23 cellular contexts compared by ENCODE assay signal in the genomic region with DNA sequence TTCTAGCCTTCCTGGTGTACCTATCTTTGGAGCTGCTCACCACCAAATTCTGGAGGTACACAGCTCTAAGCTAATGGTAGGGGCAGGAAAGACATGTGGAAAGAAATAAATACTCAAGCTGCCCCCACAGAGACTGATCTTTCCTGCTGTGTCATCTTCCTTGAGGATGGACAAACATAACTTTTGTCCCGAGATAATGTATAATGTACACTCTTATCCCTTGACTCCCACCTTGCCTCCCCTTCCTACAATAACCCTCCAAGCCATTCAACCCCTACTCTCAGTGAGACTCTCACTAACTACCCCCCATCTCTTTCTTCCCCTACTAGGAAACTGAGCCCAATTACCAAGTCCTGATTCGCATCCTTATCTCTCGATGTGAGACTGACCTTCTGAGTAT. TPM values are rescaled to one million over a fixed set of nuclear protein-coding genes. Genes with fewer than 3 reads are reported as not detected.
DNase-seq lines count a peak whose midpoint lies in the region; TF ChIP-seq lines count a peak whose summit lies in the region.
"Had no signal": no experiment of that assay in that cellular context is flagged by ENCODE, and none has a peak within 500 bp of the region (broad histone marks: within the 10 kb centered on the region; RNA-seq: fewer than 3 reads in every experiment).

No MANE protein-coding gene starts in this region.

- H3K4me1 Mint-ChIP-seq in activated naive CD4-positive, alpha-beta T cell treated with anti-CD3 and anti-CD28 coated beads for 36 hours (ENCODE audit: low read depth): peaks cover 12% of the 10 kb centered on the region
- H3K4me1 Mint-ChIP-seq in endodermal cell: peaks cover 6% of the 10 kb centered on the region

- H3K27ac ChIP-seq in BLaER1: no peak overlapping the region
- no peak overlapping the region for H3K27ac ChIP-seq in endodermal cell (ENCODE audit: low read depth, low read length)
- peak overlapping the region; percentile 13 to 85 (median 53) for H3K27ac ChIP-seq in tibial nerve
- H3K27ac ChIP-seq: SJCRH30 had no signal

- H3K27me3 Mint-ChIP-seq in activated naive CD4-positive, alpha-beta T cell treated with anti-CD3 and anti-CD28 coated beads for 36 hours (ENCODE audit: low read depth): no peaks in the 10 kb centered on the region
- H3K27me3 Mint-ChIP-seq in endodermal cell (ENCODE audit: insufficient read depth): no peaks in the 10 kb centered on the region

- H3K27me3 ChIP-seq in BLaER1 (no peaks in the 10 kb centered on the region), endodermal cell (ENCODE audit: control insufficient read depth, insufficient read depth, low read length, poor library complexity, severe bottlenecking) (no peaks in the 10 kb centered on the region), tibial nerve (no peaks in the 10 kb centered on the region)
- H3K27me3 ChIP-seq: BE2C, SJCRH30 had no signal

- H3K9ac ChIP-seq in BLaER1: 0 out of 2 replicates have a peak overlapping the region, but pooled peaks have one; percentile 4
- H3K9ac ChIP-seq in endodermal cell (ENCODE audit: extremely low read depth, low read length, poor library complexity, severe bottlenecking): no peak overlapping the region

- H4K20me1 ChIP-seq in BLaER1: no peaks in the 10 kb centered on the region

- H3K36me3 ChIP-seq in BLaER1: peaks cover 35% of the 10 kb centered on the region
- no peaks in the 10 kb centered on the region for H3K36me3 ChIP-seq in endodermal cell (ENCODE audit: control insufficient read depth, insufficient read depth, low read length)
- H3K36me3 ChIP-seq in tibial nerve: peaks cover 0 to 30% (median 8%) of the 10 kb centered on the region in 3 donors
- H3K36me3 ChIP-seq: BE2C, SJCRH30 had no signal

- no peak overlapping the region for H3K4me2 ChIP-seq in BLaER1

- H3K4me1 ChIP-seq in BLaER1 (peaks cover 4% of the 10 kb centered on the region), endodermal cell (ENCODE audit: control insufficient read depth, insufficient read depth, low read length) (peaks cover 2% of the 10 kb centered on the region), tibial nerve (peaks cover 0 to 47% (median 9%) of the 10 kb centered on the region in 4 donors)
- H3K4me1 ChIP-seq: BE2C had no signal

- DNase-seq in activated naive CD4-positive, alpha-beta T cell treated with anti-CD3 and anti-CD28 coated beads for 36 hours: no peak
- no peak for DNase-seq in activated naive CD4-positive, alpha-beta T cell treated with Interleukin-2 at 50 U/mL for 16 hours
- no peak for DNase-seq in endodermal cell
- no peak for DNase-seq in tibial nerve (ENCODE audit: low spot score in 2 of 2)
- DNase-seq in COR-L47 (lab: John Stamatoyannopoulos, UW): no peak
- no peak for DNase-seq in HUDEP-2 (lab: John Stamatoyannopoulos, UW; ENCODE audit: unreplicated experiment in 76 of 76)
- DNase-seq: 8988T; ACHN; BE2C; DMS153; DND-41; H7; KBM-7; MV-4-11; NCI-H2029; NCI-H446; NCI-H524 treated with DMSO at 0.1 percent for 48 hours; NCI-H774; NK-92 treated with Interleukin-12 subunit alpha and Interleukin-12 subunit beta, amount 100 ng/mL, for 24 hours; PC-3; SJCRH30 had no signal

- no peak for TF ChIP-seq POLR2A in tibial nerve (IDR thresholded peaks at IDR 0.05)

- CTCF ChIA-PET in activated naive CD4-positive, alpha-beta T cell treated with anti-CD3 and anti-CD28 coated beads for 36 hours (lab: Charles Lee): interaction anchor here (0.5 to 10.8 kb wide), 8 partner anchors 11 to 503 kb away, joined by 3 to 171 read pairs (median 3); a partner anchor contains a TSS

- intact Hi-C loops in activated naive CD4-positive, alpha-beta T cell treated with anti-CD3 and anti-CD28 coated beads for 36 hours (cut with micrococcal nuclease): no loop called here

- H3K4me3 ChIP-seq in BLaER1 (no peak overlapping the region), endodermal cell (ENCODE audit: low read length) (no peak overlapping the region), tibial nerve (no peak overlapping the region)
- H3K4me3 ChIP-seq: SJCRH30 had no signal

- H3K4me3 Mint-ChIP-seq in activated naive CD4-positive, alpha-beta T cell treated with anti-CD3 and anti-CD28 coated beads for 36 hours: no peak overlapping the region
- no peak overlapping the region for H3K4me3 Mint-ChIP-seq in endodermal cell

- 95 to 97% methylated on average over 3 of the region's 3 CpGs for WGBS in endodermal cell (ENCODE audit: insufficient coverage in 1 of 2, insufficient read length in 1 of 2), 2 experiments
- WGBS in tibial nerve, 2 donors: 84 to 85% methylated on average over 3 of the region's 3 CpGs

- peak overlapping the region; percentile 33 for H3K27ac Mint-ChIP-seq in activated naive CD4-positive, alpha-beta T cell treated with anti-CD3 and anti-CD28 coated beads for 36 hours
- H3K27ac Mint-ChIP-seq in endodermal cell: peak overlapping the region; percentile 38

- TF ChIP-seq CTCF in endodermal cell (conservative IDR thresholded peaks at IDR 0.05) (no peak), tibial nerve (IDR thresholded peaks at IDR 0.05) (no peak)

- no peaks in the 10 kb centered on the region for H3K36me3 Mint-ChIP-seq in activated naive CD4-positive, alpha-beta T cell treated with anti-CD3 and anti-CD28 coated beads for 36 hours (ENCODE audit: low read depth)
- no peaks in the 10 kb centered on the region for H3K36me3 Mint-ChIP-seq in endodermal cell (ENCODE audit: low read depth)

- H3K9me3 ChIP-seq in BLaER1: no peaks in the 10 kb centered on the region
- H3K9me3 ChIP-seq in endodermal cell (ENCODE audit: control insufficient read depth, low read length): no peaks in the 10 kb centered on the region
- H3K9me3 ChIP-seq in tibial nerve: no peaks in the 10 kb centered on the region
- H3K9me3 ChIP-seq: BE2C, SJCRH30 had no signal

- no peaks in the 10 kb centered on the region for H3K9me3 Mint-ChIP-seq in activated naive CD4-positive, alpha-beta T cell treated with anti-CD3 and anti-CD28 coated beads for 36 hours
- H3K9me3 Mint-ChIP-seq in endodermal cell: no peaks in the 10 kb centered on the region

- no peak for TF ChIP-seq EP300 in tibial nerve (IDR thresholded peaks at IDR 0.05)

RNA-seq across cellular contexts. Expression of a gene that starts 12.2 kb away (rescaled TPM):
- total RNA-seq in activated naive CD4-positive, alpha-beta T cell treated with anti-CD3 and anti-CD28 coated beads for 36 hours: not detected
- total RNA-seq in endodermal cell (not detected), tibial nerve (10 to 100 TPM in 2 of 4 donors, 1 to 10 TPM in 2; 2.1 to 12.2 (median 7.8) TPM)
- 0.50 TPM for polyA plus RNA-seq in endodermal cell (2013, experiment 1 of 2)
- polyA plus RNA-seq in endodermal cell (2013, experiment 2 of 2): 0.12 TPM
- total RNA-seq: LHCN-M2, SJCRH30 had no signal

RNA-seq across cellular contexts. Expression of a gene that starts 12.5 kb away (rescaled TPM):
- 10 to 100 TPM; 14.6 to 15.1 TPM for total RNA-seq in activated naive CD4-positive, alpha-beta T cell treated with anti-CD3 and anti-CD28 coated beads for 36 hours
- 10 to 100 TPM in 1 of 2 donors, 1 to 10 TPM in 1; 8.6 to 10.8 TPM for total RNA-seq in endodermal cell
- 17.8 TPM for polyA plus RNA-seq in endodermal cell (2013, experiment 1 of 2)
- 15.8 TPM for polyA plus RNA-seq in endodermal cell (2013, experiment 2 of 2)
- total RNA-seq in tibial nerve: 10 to 100 TPM; 45.5 to 63.2 (median 49.5) TPM

RNA-seq across cellular contexts. Expression of a gene that starts 14.0 kb away (rescaled TPM):
- total RNA-seq in activated naive CD4-positive, alpha-beta T cell treated with anti-CD3 and anti-CD28 coated beads for 36 hours: 10 to 100 TPM; 13.3 to 15.9 TPM
- 10 to 100 TPM; 23.8 to 29.3 TPM for total RNA-seq in endodermal cell
- 25.6 TPM for polyA plus RNA-seq in endodermal cell (2013, experiment 1 of 2)
- 22.5 TPM for polyA plus RNA-seq in endodermal cell (2013, experiment 2 of 2)
- 10 to 100 TPM; 22.0 to 40.4 (median 28.5) TPM for total RNA-seq in tibial nerve

RNA-seq across cellular contexts. Expression of a gene that starts 19.6 kb away (rescaled TPM):
- 100 to 1,000 TPM; 130 to 135 TPM for total RNA-seq in activated naive CD4-positive, alpha-beta T cell treated with anti-CD3 and anti-CD28 coated beads for 36 hours
- total RNA-seq in endodermal cell: 100 to 1,000 TPM; 143 to 183 TPM
- 122 TPM for polyA plus RNA-seq in endodermal cell (2013, experiment 1 of 2)
- polyA plus RNA-seq in endodermal cell (2013, experiment 2 of 2): 109 TPM
- 100 to 1,000 TPM; 137 to 168 (median 140) TPM for total RNA-seq in tibial nerve

RNA-seq across cellular contexts. Expression of a gene that starts 42.1 kb away (rescaled TPM):
- 1 to 10 TPM; 1.1 to 1.3 TPM for total RNA-seq in activated naive CD4-positive, alpha-beta T cell treated with anti-CD3 and anti-CD28 coated beads for 36 hours
- total RNA-seq in endodermal cell: 1 to 10 TPM; 1.6 to 2.9 TPM
- polyA plus RNA-seq in endodermal cell (2013, experiment 1 of 2): 0.46 TPM
- 0.87 TPM for polyA plus RNA-seq in endodermal cell (2013, experiment 2 of 2)
- total RNA-seq in tibial nerve: 1 to 10 TPM in 2 of 4 donors, under 1 TPM in 1, not detected in 1; 0.22 to 2.2 (median 1.3) TPM

Comparison
In these comparisons a context has a peak if more than half of its experiments do, and no peak if none do; other contexts are left out.
1. H3K27ac ChIP-seq: peak in tibial nerve (4 of 4); none in BLaER1 (single experiment) and endodermal cell (single experiment).